29 cellular contexts compared by ENCODE assay signal in genomic region chr12:122934722-122935121, GRCh38. TPM values are rescaled to one million over a fixed set of nuclear protein-coding genes. Genes with fewer than 3 reads are reported as not detected.
DNase-seq lines count a peak whose midpoint lies in the region; ATAC-seq, FAIRE-seq and TF ChIP-seq lines count a peak whose summit lies in the region.
"Had no signal": no experiment of that assay in that cellular context is flagged by ENCODE, and none has a peak within 500 bp of the region (broad histone marks: within the 10 kb centered on the region; RNA-seq: fewer than 3 reads in every experiment).

No MANE protein-coding gene starts in this region.

- CTCF ChIA-PET in K562 (lab: Yijun Ruan, JAX; ENCODE audit: low intra/inter-chr PET ratio) (no interaction called here), T-cell (lab: Charles Lee) (no interaction called here)

- H3K4me3 ChIP-seq in K562 = no peak overlapping the region
- H3K4me3 ChIP-seq: GM23248, ovary, spleen, suprapubic skin had no signal

- no TSS peak for BruUV-seq in K562 (replicated peaks; lab: Mats Ljungman, UMichigan)

- no peak overlapping the region for H3K4me2 ChIP-seq in K562 (ENCODE audit: insufficient read depth, low read length)

- H3K36me3 ChIP-seq in K562 (ENCODE audit: control insufficient read depth, insufficient read depth, low read length) = no peaks in the 10 kb centered on the region; the same call in 2 of the 3 replicates
- H3K36me3 ChIP-seq: ovary had no signal

- H3K27me3 Mint-ChIP-seq in T-cell = no peaks in the 10 kb centered on the region
- H3K27me3 Mint-ChIP-seq: activated CD4-positive, alpha-beta memory T cell treated with anti-CD3 and anti-CD28 coated beads for 36 hours; activated naive CD8-positive, alpha-beta T cell treated with anti-CD3 and anti-CD28 coated beads for 36 hours; natural killer cell treated with Interleukin-12 subunit alpha and Interleukin-12 subunit beta and Interleukin-15 and Interleukin-18, amount 100 ng/mL, for 72 hours had no signal

- no peak for TF ChIP-seq CTCF in GM10266 (IDR thresholded peaks at IDR 0.05; ENCODE audit: control insufficient read depth, insufficient read depth, low read depth, missing control alignments)
- no peak for TF ChIP-seq CTCF in K562 (IDR thresholded peaks at IDR 0.05 in 2 of 3, conservative IDR thresholded peaks at IDR 0.05 in 1 of 3; ENCODE audit: insufficient read depth in 2 of 3, low read depth in 1 of 3, low read length in 3 of 3)

- H3K9ac ChIP-seq in K562 (ENCODE audit: insufficient read depth in 1 of 2, low read depth in 2 of 2, low read length in 2 of 2) = no peak overlapping the region
- H3K9ac ChIP-seq: GM23248 had no signal

- POLR2A ChIA-PET in K562 (lab: Yijun Ruan, JAX) (no interaction called here), T-cell (lab: Charles Lee) (no interaction called here)

- no peaks in the 10 kb centered on the region for H3K9me1 ChIP-seq in K562 (ENCODE audit: control insufficient read depth, insufficient read depth, low read length)

- intact Hi-C loops in K562 (cut with micrococcal nuclease) = no loop called here

- no peaks in the 10 kb centered on the region for H3K79me2 ChIP-seq in K562 (ENCODE audit: control insufficient read depth, insufficient read depth, low read length)

- in situ Hi-C loops in K562 (cut with MboI) = no loop called here

- H3K4me1 Mint-ChIP-seq in T-cell = no peaks in the 10 kb centered on the region
- H3K4me1 Mint-ChIP-seq: activated naive CD8-positive, alpha-beta T cell treated with anti-CD3 and anti-CD28 coated beads for 36 hours had no signal

- no peaks in the 10 kb centered on the region for H3K27me3 ChIP-seq in K562 (ENCODE audit: control insufficient read depth in 2 of 2, insufficient read depth in 2 of 2, low read length in 2 of 2)
- H3K27me3 ChIP-seq: ovary, spleen, suprapubic skin had no signal

- H2AFZ ChIP-seq in K562 (ENCODE audit: low read depth, low read length) = no peak overlapping the region
- H2AFZ ChIP-seq: GM23248 had no signal

- no peaks in the 10 kb centered on the region for H3K36me3 Mint-ChIP-seq in T-cell
- H3K36me3 Mint-ChIP-seq: activated CD4-positive, alpha-beta memory T cell treated with anti-CD3 and anti-CD28 coated beads for 36 hours; activated naive CD8-positive, alpha-beta T cell treated with anti-CD3 and anti-CD28 coated beads for 36 hours; natural killer cell treated with Interleukin-12 subunit alpha and Interleukin-12 subunit beta and Interleukin-15 and Interleukin-18, amount 100 ng/mL, for 72 hours; stimulated activated effector memory CD8-positive, alpha-beta T cell treated with anti-CD3 and anti-CD28 coated beads, Interleukin-12 subunit alpha, Interleukin-12 subunit beta, amount 100 ng/mL, for 72 hours had no signal

- FAIRE-seq in GM19239 (lab: Jason Lieb, UNC) (peak; percentile 51), K562 (lab: Jason Lieb, UNC) (no peak)
- FAIRE-seq: astrocyte, endometrium had no signal

- DNase-seq in GM10266 (ENCODE audit: extremely low spot score) (peak; percentile 61), GM19239 (ENCODE audit: insufficient read length, low spot score) (no peak), K562 (ENCODE audit: extremely low read depth in 1 of 4, low spot score in 3 of 4) (no peak), T-cell (no peak), amygdala (lab: John Stamatoyannopoulos, UW) (no peak)
- DNase-seq: activated CD4-positive, alpha-beta memory T cell treated with anti-CD3 and anti-CD28 coated beads for 36 hours; activated naive CD8-positive, alpha-beta T cell treated with anti-CD3 and anti-CD28 coated beads for 36 hours; caudate nucleus; GM23248; left ventricle myocardium superior; midbrain; NCI-H1092 treated with DMSO at 0.1 percent for 48 hours; NCI-H2029; NCI-H226; OCI-M1; ovary; SHP77; spleen; stimulated activated CD4-positive, alpha-beta T cell treated with anti-CD3 and anti-CD28 coated beads, Interleukin-2, amount 100 ng/mL, for 48 hours had no signal

- TF ChIP-seq RAD21 in K562 (CRISPR knock-in tag; conservative IDR thresholded peaks at IDR 0.05 in 1 of 2, IDR thresholded peaks at IDR 0.05 in 1 of 2) = no peak

- H3K27ac Mint-ChIP-seq in T-cell = no peak overlapping the region
- H3K27ac Mint-ChIP-seq: activated CD4-positive, alpha-beta memory T cell treated with anti-CD3 and anti-CD28 coated beads for 36 hours; activated naive CD8-positive, alpha-beta T cell treated with anti-CD3 and anti-CD28 coated beads for 36 hours; natural killer cell treated with Interleukin-12 subunit alpha and Interleukin-12 subunit beta and Interleukin-15 and Interleukin-18, amount 100 ng/mL, for 72 hours; stimulated activated effector memory CD8-positive, alpha-beta T cell treated with anti-CD3 and anti-CD28 coated beads, Interleukin-12 subunit alpha, Interleukin-12 subunit beta, amount 100 ng/mL, for 72 hours had no signal

- H3K4me3 Mint-ChIP-seq in T-cell = no peak overlapping the region
- H3K4me3 Mint-ChIP-seq: activated CD4-positive, alpha-beta memory T cell treated with anti-CD3 and anti-CD28 coated beads for 36 hours; activated naive CD8-positive, alpha-beta T cell treated with anti-CD3 and anti-CD28 coated beads for 36 hours; natural killer cell treated with Interleukin-12 subunit alpha and Interleukin-12 subunit beta and Interleukin-15 and Interleukin-18, amount 100 ng/mL, for 72 hours; stimulated activated effector memory CD8-positive, alpha-beta T cell treated with anti-CD3 and anti-CD28 coated beads, Interleukin-12 subunit alpha, Interleukin-12 subunit beta, amount 100 ng/mL, for 72 hours had no signal

- no peak for TF ChIP-seq EP300 in K562 (IDR thresholded peaks at IDR 0.05; ENCODE audit: low read length)

- H3K9me3 ChIP-seq in K562 (replicated peaks; ENCODE audit: control insufficient read depth, insufficient read depth, low read depth, low read length) = no peaks in the 10 kb centered on the region
- H3K9me3 ChIP-seq: ovary, spleen, suprapubic skin had no signal

- no peaks in the 10 kb centered on the region for H4K20me1 ChIP-seq in K562 (replicated peaks; ENCODE audit: control insufficient read depth, insufficient read depth, low read length)

- peaks cover 0 to 9% of the 10 kb centered on the region in 2 experiments; a peak in 3 of 5 replicates for H3K4me1 ChIP-seq in K562 (replicated peaks in 1 of 2; ENCODE audit: control insufficient read depth in 2 of 2, insufficient read depth in 2 of 2, low read length in 2 of 2)
- H3K4me1 ChIP-seq: suprapubic skin had no signal

- H3K27ac ChIP-seq in K562 (ENCODE audit: extremely low read depth, low read depth, low read length) = no peak overlapping the region
- H3K27ac ChIP-seq: C4-2B, GM23248, ovary, suprapubic skin had no signal

- no peaks in the 10 kb centered on the region for H3K9me3 Mint-ChIP-seq in T-cell
- H3K9me3 Mint-ChIP-seq: activated CD4-positive, alpha-beta memory T cell treated with anti-CD3 and anti-CD28 coated beads for 36 hours; activated naive CD8-positive, alpha-beta T cell treated with anti-CD3 and anti-CD28 coated beads for 36 hours; natural killer cell treated with Interleukin-12 subunit alpha and Interleukin-12 subunit beta and Interleukin-15 and Interleukin-18, amount 100 ng/mL, for 72 hours; stimulated activated effector memory CD8-positive, alpha-beta T cell treated with anti-CD3 and anti-CD28 coated beads, Interleukin-12 subunit alpha, Interleukin-12 subunit beta, amount 100 ng/mL, for 72 hours had no signal

- peak; percentile 66 for ATAC-seq in HG03108 (IDR thresholded peaks at IDR 0.05; ENCODE audit: unreplicated experiment)
- ATAC-seq in K562 = no peak
- no peak for ATAC-seq in GM18520 (IDR thresholded peaks at IDR 0.05; ENCODE audit: unreplicated experiment)
- no peak for ATAC-seq in T-cell (replicated peaks in 1 of 4)
- no peak for ATAC-seq in HG02759 (IDR thresholded peaks at IDR 0.05; ENCODE audit: unreplicated experiment)
- ATAC-seq: activated CD4-positive, CD25-positive, alpha-beta regulatory T cell treated with anti-CD3 and anti-CD28 coated beads, Interleukin-2, amount 50 U/mL, for 24 hours; left ventricle myocardium superior; natural killer cell treated with Interleukin-12 subunit alpha and Interleukin-12 subunit beta and Interleukin-15 and Interleukin-18, amount 100 ng/mL, for 72 hours; stimulated activated effector memory CD8-positive, alpha-beta T cell treated with anti-CD3 and anti-CD28 coated beads, Interleukin-12 subunit alpha, Interleukin-12 subunit beta, amount 100 ng/mL, for 72 hours had no signal

- no peak for TF ChIP-seq POLR2A in K562 (conservative IDR thresholded peaks at IDR 0.05)

- 44% methylated on average over 3 of the region's 3 CpGs for WGBS in K562 (ENCODE audit: insufficient coverage, low coverage, missing lambda C conversion rate)

RNA-seq across cellular contexts. Expression of gene ABCB9, which starts 31.5 kb away (rescaled TPM):
- 28.0 and 68.9 TPM in 2 replicates for total RNA-seq in K562 (2011; cell fraction: chromatin; rRNA removed; ENCODE audit: low replicate concordance)
- 41.1 and 52.0 TPM in 2 replicates for total RNA-seq in K562 (2011; cell fraction: nucleolus; rRNA removed)
- 34.1 and 35.2 TPM in 2 replicates for total RNA-seq in K562 (2011; cell fraction: nucleoplasm; rRNA removed)
- total RNA-seq in K562 (2014; rRNA removed) (9.6 and 10.5 TPM in 2 replicates), K562 (2014; rRNA removed; fragmentation: Illumina TruSeq; extraction: Trizol) (3.9 and 4.3 TPM in 2 replicates), K562 (2015; rRNA removed; fragmentation: Illumina TruSeq; extraction: Trizol) (6.2 and 6.5 TPM in 2 replicates), K562 (2021) (12.0 and 12.6 TPM in 2 replicates), T-cell (1 to 10 TPM; 5.6 to 7.2 (median 6.1) TPM)
- polyA plus RNA-seq in K562 (2011; rRNA removed) (6.3 and 6.5 TPM in 2 replicates), K562 (2014; fragmentation: Illumina TruSeq; extraction: Trizol) (4.2 and 5.7 TPM in 2 replicates), K562 (2014; fragmentation: Nextera tagmentation; extraction: Ambion mirVana) (under 1 TPM; 0.20 to 0.31 TPM), K562 (2014; rRNA removed) (7.6 and 7.9 TPM in 2 replicates)
- 5.8 and 12.1 TPM in 2 replicates for polyA plus RNA-seq in K562 (2011; cell fraction: cytosol; rRNA removed)
- polyA plus RNA-seq in K562 (2011; cell fraction: nucleus; rRNA removed) = 10.8 and 22.9 TPM in 2 replicates
- polyA plus RNA-seq in K562 (2012) = 5.0 and 6.9 TPM in 2 replicates
- 8.5 and 9.6 TPM in 2 replicates for polyA minus RNA-seq in K562 (2011; rRNA and poly(A)+ RNA removed)
- polyA minus RNA-seq in K562 (2011; cell fraction: cytosol; rRNA and poly(A)+ RNA removed) = 6.6 and 9.7 TPM in 2 replicates
- 13.3 and 14.7 TPM in 2 replicates for polyA minus RNA-seq in K562 (2011; cell fraction: nucleus; rRNA and poly(A)+ RNA removed)

RNA-seq across cellular contexts. Expression of gene VPS37B, which starts 38.8 kb away (rescaled TPM):
- total RNA-seq in K562 (2011; cell fraction: chromatin; rRNA removed; ENCODE audit: low replicate concordance) = 49.3 and 58.0 TPM in 2 replicates
- 33.2 and 33.4 TPM in 2 replicates for total RNA-seq in K562 (2011; cell fraction: nucleolus; rRNA removed)
- total RNA-seq in K562 (2011; cell fraction: nucleoplasm; rRNA removed) = 41.1 and 66.6 TPM in 2 replicates
- total RNA-seq in K562 (2014; rRNA removed) (27.9 and 34.1 TPM in 2 replicates), K562 (2014; rRNA removed; fragmentation: Illumina TruSeq; extraction: Trizol) (9.5 and 12.3 TPM in 2 replicates), K562 (2015; rRNA removed; fragmentation: Illumina TruSeq; extraction: Trizol) (18.1 and 18.5 TPM in 2 replicates), K562 (2021) (35.8 and 37.4 TPM in 2 replicates), T-cell (10 to 100 TPM; 25.9 to 85.8 (median 34.6) TPM)
- polyA plus RNA-seq in K562 (2011; rRNA removed) (13.8 TPM in 2 replicates), K562 (2014; fragmentation: Illumina TruSeq; extraction: Trizol) (17.9 and 24.0 TPM in 2 replicates), K562 (2014; fragmentation: Nextera tagmentation; extraction: Ambion mirVana) (under 1 TPM; 0.28 to 0.34 TPM), K562 (2014; rRNA removed) (24.7 and 33.3 TPM in 2 replicates)
- polyA plus RNA-seq in K562 (2011; cell fraction: cytosol; rRNA removed) = 19.4 and 30.1 TPM in 2 replicates
- polyA plus RNA-seq in K562 (2011; cell fraction: nucleus; rRNA removed) = 22.7 and 30.0 TPM in 2 replicates
- polyA plus RNA-seq in K562 (2012) = 18.5 and 22.9 TPM in 2 replicates
- polyA minus RNA-seq in K562 (2011; rRNA and poly(A)+ RNA removed) = 12.2 and 15.1 TPM in 2 replicates
- 13.9 and 17.0 TPM in 2 replicates for polyA minus RNA-seq in K562 (2011; cell fraction: cytosol; rRNA and poly(A)+ RNA removed)
- 11.8 and 13.6 TPM in 2 replicates for polyA minus RNA-seq in K562 (2011; cell fraction: nucleus; rRNA and poly(A)+ RNA removed)

RNA-seq across cellular contexts. Expression of gene OGFOD2, which starts 40.3 kb away (rescaled TPM):
- 71.5 and 173 TPM in 2 replicates for total RNA-seq in K562 (2011; cell fraction: chromatin; rRNA removed; ENCODE audit: low replicate concordance)
- total RNA-seq in K562 (2011; cell fraction: nucleolus; rRNA removed) = 98.1 and 99.0 TPM in 2 replicates
- 61.3 and 107 TPM in 2 replicates for total RNA-seq in K562 (2011; cell fraction: nucleoplasm; rRNA removed)
- total RNA-seq in K562 (2014; rRNA removed) (39.0 and 40.3 TPM in 2 replicates), K562 (2014; rRNA removed; fragmentation: Illumina TruSeq; extraction: Trizol) (5.9 and 6.4 TPM in 2 replicates), K562 (2015; rRNA removed; fragmentation: Illumina TruSeq; extraction: Trizol) (18.5 and 21.4 TPM in 2 replicates), K562 (2021) (51.7 and 63.0 TPM in 2 replicates), T-cell (10 to 100 TPM; 17.4 to 45.3 (median 43.7) TPM)
- polyA plus RNA-seq in K562 (2011; rRNA removed) (27.6 and 38.3 TPM in 2 replicates), K562 (2014; fragmentation: Illumina TruSeq; extraction: Trizol) (13.5 and 29.6 TPM in 2 replicates), K562 (2014; fragmentation: Nextera tagmentation; extraction: Ambion mirVana) (1 to 10 TPM; 1.4 to 3.8 TPM), K562 (2014; rRNA removed) (86.0 and 111 TPM in 2 replicates)
- 40.5 and 99.8 TPM in 2 replicates for polyA plus RNA-seq in K562 (2011; cell fraction: cytosol; rRNA removed)
- 261 and 270 TPM in 2 replicates for polyA plus RNA-seq in K562 (2011; cell fraction: nucleus; rRNA removed)
- polyA plus RNA-seq in K562 (2012) = 24.6 and 74.9 TPM in 2 replicates
- polyA minus RNA-seq in K562 (2011; rRNA and poly(A)+ RNA removed) = 15.9 and 19.8 TPM in 2 replicates
- 16.9 and 19.2 TPM in 2 replicates for polyA minus RNA-seq in K562 (2011; cell fraction: cytosol; rRNA and poly(A)+ RNA removed)
- 54.3 and 67.5 TPM in 2 replicates for polyA minus RNA-seq in K562 (2011; cell fraction: nucleus; rRNA and poly(A)+ RNA removed)

RNA-seq across cellular contexts. Expression of gene ARL6IP4, which starts 45.8 kb away (rescaled TPM):
- total RNA-seq in K562 (2011; cell fraction: chromatin; rRNA removed; ENCODE audit: low replicate concordance) = 69.3 and 160 TPM in 2 replicates
- total RNA-seq in K562 (2011; cell fraction: nucleolus; rRNA removed) = 133 and 147 TPM in 2 replicates
- 86.5 and 106 TPM in 2 replicates for total RNA-seq in K562 (2011; cell fraction: nucleoplasm; rRNA removed)
- total RNA-seq in K562 (2014; rRNA removed) = 224 and 280 TPM in 2 replicates
- 78.1 and 91.2 TPM in 2 replicates for total RNA-seq in K562 (2014; rRNA removed; fragmentation: Illumina TruSeq; extraction: Trizol)
- total RNA-seq in K562 (2015; rRNA removed; fragmentation: Illumina TruSeq; extraction: Trizol) = 171 and 180 TPM in 2 replicates
- total RNA-seq in K562 (2021) = 164 and 167 TPM in 2 replicates
- polyA plus RNA-seq in K562 (2011; rRNA removed) = 128 and 132 TPM in 2 replicates
- polyA plus RNA-seq in K562 (2011; cell fraction: cytosol; rRNA removed) = 110 and 136 TPM in 2 replicates
- 328 and 373 TPM in 2 replicates for polyA plus RNA-seq in K562 (2011; cell fraction: nucleus; rRNA removed)
- polyA plus RNA-seq in K562 (2012) = 163 and 245 TPM in 2 replicates
- polyA plus RNA-seq in K562 (2014; fragmentation: Illumina TruSeq; extraction: Trizol) = 151 and 170 TPM in 2 replicates
- 1 to 10 TPM; 2.4 to 4.8 TPM for polyA plus RNA-seq in K562 (2014; fragmentation: Nextera tagmentation; extraction: Ambion mirVana)
- 242 and 255 TPM in 2 replicates for polyA plus RNA-seq in K562 (2014; rRNA removed)
- polyA minus RNA-seq in K562 (2011; rRNA and poly(A)+ RNA removed) = 33.8 and 41.5 TPM in 2 replicates
- polyA minus RNA-seq in K562 (2011; cell fraction: cytosol; rRNA and poly(A)+ RNA removed) = 34.7 and 36.8 TPM in 2 replicates
- polyA minus RNA-seq in K562 (2011; cell fraction: nucleus; rRNA and poly(A)+ RNA removed) = 21.8 and 31.0 TPM in 2 replicates
- total RNA-seq in T-cell = 100 to 1,000 TPM; 134 to 231 (median 204) TPM
